Comparison of ENCODE assay signal across 22 cellular contexts in the genomic region with DNA sequence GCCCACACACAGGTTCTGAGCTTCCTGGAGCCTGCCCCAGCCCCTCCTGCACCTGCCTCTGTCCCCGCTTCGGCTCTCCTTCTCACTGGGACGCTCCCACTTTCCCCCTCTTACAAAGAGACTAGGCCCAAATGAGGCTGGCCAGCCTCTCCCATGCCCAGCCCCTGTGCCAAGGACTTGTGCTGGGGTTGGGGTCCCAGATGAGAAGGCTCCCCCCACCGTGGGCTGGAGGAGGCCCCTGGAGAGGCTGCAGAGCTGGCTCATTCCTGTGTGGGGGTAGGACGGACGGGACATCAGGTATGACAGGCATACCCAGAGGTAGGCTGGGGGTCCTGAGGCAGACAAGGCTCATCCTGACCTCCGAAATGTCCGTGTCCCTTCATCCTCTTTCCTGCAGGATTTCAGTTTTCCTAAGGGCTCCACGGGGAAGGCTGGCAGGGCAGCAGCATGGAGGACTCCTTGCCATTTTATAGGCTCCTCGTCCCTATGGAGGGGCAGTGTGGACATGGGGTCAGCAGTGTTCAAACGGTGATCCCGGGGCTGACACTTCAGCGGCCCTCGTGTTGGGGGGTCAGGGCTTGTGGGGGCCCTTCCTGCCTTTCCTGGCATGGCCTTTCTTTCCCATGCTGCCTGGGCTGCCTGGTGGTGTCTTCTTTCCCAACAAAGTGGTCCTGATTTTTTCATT. TPM values are rescaled to one million over a fixed set of nuclear protein-coding genes. Genes with fewer than 3 reads are reported as not detected.
A peak's percentile ranks its signal among the peaks of the same experiment; 100 is the strongest.
DNase-seq lines count a peak whose midpoint lies in the region; ATAC-seq and TF ChIP-seq lines count a peak whose summit lies in the region.
"Had no signal": no experiment of that assay in that cellular context is flagged by ENCODE, and none has a peak within 500 bp of the region (broad histone marks: within the 10 kb centered on the region; RNA-seq: fewer than 3 reads in every experiment).

No MANE protein-coding gene starts in this region.

- TF ChIP-seq POLR2A in spleen (IDR thresholded peaks at IDR 0.05) (no peak), thyroid gland (IDR thresholded peaks at IDR 0.05) (no peak)

- peaks cover 0 to 4% (median under 1%) of the 10 kb centered on the region in 5 experiments for H3K9me3 Mint-ChIP-seq in brain
- H3K9me3 Mint-ChIP-seq in activated T-helper 2 cell treated with anti-CD3 and anti-CD28 coated beads, Interferon-gamma antibody, Interleukin-2, Interleukin-4, amounts not matched to agents 10 μg/mL and 5 μg/mL and 100 μg/mL, durations not matched to agents 14 hours and 24 hours and 36 hours = no peaks in the 10 kb centered on the region

- H3K36me3 Mint-ChIP-seq in brain = no peaks in the 10 kb centered on the region
- H3K36me3 Mint-ChIP-seq in activated T-helper 2 cell treated with anti-CD3 and anti-CD28 coated beads, Interferon-gamma antibody, Interleukin-2, Interleukin-4, amounts not matched to agents 10 μg/mL and 5 μg/mL and 100 μg/mL, durations not matched to agents 14 hours and 24 hours and 36 hours (ENCODE audit: low read depth) = no peaks in the 10 kb centered on the region

- H3K27ac ChIP-seq in spleen (no peak overlapping the region), thyroid gland (no peak overlapping the region)
- H3K27ac ChIP-seq: 22Rv1, C4-2B, KMS-11 had no signal

- TF ChIP-seq CTCF in brain (conservative IDR thresholded peaks at IDR 0.05) (no peak), spleen (IDR thresholded peaks at IDR 0.05 in 8 of 11, conservative IDR thresholded peaks at IDR 0.05 in 3 of 11) (no peak), thyroid gland (IDR thresholded peaks at IDR 0.05) (no peak)

- H3K4me3 ChIP-seq in spleen (no peak overlapping the region), thyroid gland (replicated peaks in 1 of 3) (no peak overlapping the region)

- no peak overlapping the region for H3K4me3 Mint-ChIP-seq in brain
- H3K4me3 Mint-ChIP-seq in activated T-helper 2 cell treated with anti-CD3 and anti-CD28 coated beads, Interferon-gamma antibody, Interleukin-2, Interleukin-4, amounts not matched to agents 10 μg/mL and 5 μg/mL and 100 μg/mL, durations not matched to agents 14 hours and 24 hours and 36 hours (ENCODE audit: low read depth) = no peak overlapping the region

- H3K27me3 ChIP-seq in spleen (replicated peaks in 1 of 7) (no peaks in the 10 kb centered on the region), thyroid gland (no peaks in the 10 kb centered on the region)

- peaks cover 50% of the 10 kb centered on the region for H3K4me1 Mint-ChIP-seq in brain
- no peaks in the 10 kb centered on the region for H3K4me1 Mint-ChIP-seq in activated T-helper 2 cell treated with anti-CD3 and anti-CD28 coated beads, Interferon-gamma antibody, Interleukin-2, Interleukin-4, amounts not matched to agents 10 μg/mL and 5 μg/mL and 100 μg/mL, durations not matched to agents 14 hours and 24 hours and 36 hours (ENCODE audit: low read depth)

- H3K9me3 ChIP-seq in spleen (no peaks in the 10 kb centered on the region), thyroid gland (no peaks in the 10 kb centered on the region)

- H3K27me3 Mint-ChIP-seq in brain = peaks cover 9% of the 10 kb centered on the region
- no peaks in the 10 kb centered on the region for H3K27me3 Mint-ChIP-seq in activated T-helper 2 cell treated with anti-CD3 and anti-CD28 coated beads, Interferon-gamma antibody, Interleukin-2, Interleukin-4, amounts not matched to agents 10 μg/mL and 5 μg/mL and 100 μg/mL, durations not matched to agents 14 hours and 24 hours and 36 hours (ENCODE audit: low read depth)

- no peaks in the 10 kb centered on the region for H3K4me1 ChIP-seq in spleen
- no peaks in the 10 kb centered on the region for H3K4me1 ChIP-seq in thyroid gland

- H3K36me3 ChIP-seq in spleen (no peaks in the 10 kb centered on the region), thyroid gland (no peaks in the 10 kb centered on the region)

- DNase-seq in activated CD8-positive, alpha-beta memory T cell treated with anti-CD3 and anti-CD28 coated beads for 24 hours = peak; percentile 44
- DNase-seq in activated CD8-positive, alpha-beta memory T cell treated with anti-CD3 and anti-CD28 coated beads, Interleukin-2, amount 50 U/mL, for 4 hours = no peak
- DNase-seq in mesenteric fat pad (ENCODE audit: low spot score) = peak; percentile 79
- DNase-seq in spleen = peak; percentile 59
- no peak for DNase-seq in activated T-helper 2 cell treated with anti-CD3 and anti-CD28 coated beads, Interferon-gamma antibody, Interleukin-2, Interleukin-4, amounts not matched to agents 10 μg/mL and 5 μg/mL and 100 μg/mL, durations not matched to agents 14 hours and 24 hours and 36 hours (ENCODE audit: low spot score)
- DNase-seq in thyroid gland = no peak
- DNase-seq: AML-193, DMS79, MV-4-11, NCI-H187 treated with DMSO at 0.1 percent for 48 hours, NCI-H2227 treated with DMSO at 0.1 percent for 48 hours, NCI-H510A treated with DMSO at 0.1 percent for 48 hours, NCI-H82, RPMI8226, SHP77 treated with DMSO at 0.1 percent for 48 hours had no signal

- 74 to 94% (median 83%) methylated on average over 14 of the region's 14 CpGs for WGBS in spleen, 5 donors
- WGBS in thyroid gland, 2 donors = 85 to 87% methylated on average over 11 to 14 of the region's 14 CpGs

- no peak for ATAC-seq in GM19463 (IDR thresholded peaks at IDR 0.05; ENCODE audit: unreplicated experiment)
- ATAC-seq: HCT116, HepG2 had no signal

- intact Hi-C loops in spleen (cut with DNase I; ENCODE audit: low total_unique reads) (no loop called here), thyroid gland (cut with DNase I) (no loop called here)
- intact Hi-C loops in activated T-helper 2 cell treated with anti-CD3 and anti-CD28 coated beads, Interferon-gamma antibody, Interleukin-2, Interleukin-4, amounts not matched to agents 10 μg/mL and 5 μg/mL and 100 μg/mL, durations not matched to agents 14 hours and 24 hours and 36 hours (cut with micrococcal nuclease) = no loop called here

- peak overlapping the region in 3 of 5 experiments; percentile 61 to 94 (median 76) for H3K27ac Mint-ChIP-seq in brain
- no peak overlapping the region for H3K27ac Mint-ChIP-seq in activated T-helper 2 cell treated with anti-CD3 and anti-CD28 coated beads, Interferon-gamma antibody, Interleukin-2, Interleukin-4, amounts not matched to agents 10 μg/mL and 5 μg/mL and 100 μg/mL, durations not matched to agents 14 hours and 24 hours and 36 hours

RNA-seq across cellular contexts. Expression of a gene that starts 49.1 kb away (rescaled TPM):
- polyA plus RNA-seq in brain (ENCODE audit: insufficient read depth, low read depth, low replicate concordance) = 33.5 TPM
- 82.2 TPM for total RNA-seq in mesenteric fat pad
- 100 to 1,000 TPM in 5 of 7 donors, 10 to 100 TPM in 2; 86.5 to 282 (median 174) TPM for total RNA-seq in spleen
- 100 to 1,000 TPM in 2 of 3 donors, 10 to 100 TPM in 1; 86.6 to 763 (median 435) TPM for polyA plus RNA-seq in spleen
- total RNA-seq in activated T-helper 2 cell treated with anti-CD3 and anti-CD28 coated beads, Interferon-gamma antibody, Interleukin-2, Interleukin-4, amounts not matched to agents 10 μg/mL and 5 μg/mL and 100 μg/mL, durations not matched to agents 14 hours and 24 hours and 36 hours = not detected in 2 replicates
- total RNA-seq in thyroid gland = 10 to 100 TPM in 2 of 4 donors, 1 to 10 TPM in 2; 6.0 to 23.7 (median 9.4) TPM
- total RNA-seq: HepG2 had no signal

RNA-seq across cellular contexts. Expression of a gene that starts 50.1 kb away (rescaled TPM):
- 233 TPM for polyA plus RNA-seq in brain (ENCODE audit: insufficient read depth, low read depth, low replicate concordance)
- not detected for total RNA-seq in mesenteric fat pad
- under 1 TPM in 3 of 7 donors, not detected in 4; 0.17 to 0.79 (median 0.38) TPM for total RNA-seq in spleen
- not detected for polyA plus RNA-seq in spleen
- total RNA-seq in activated T-helper 2 cell treated with anti-CD3 and anti-CD28 coated beads, Interferon-gamma antibody, Interleukin-2, Interleukin-4, amounts not matched to agents 10 μg/mL and 5 μg/mL and 100 μg/mL, durations not matched to agents 14 hours and 24 hours and 36 hours = not detected in 2 replicates
- under 1 TPM in 1 of 4 donors, not detected in 3; 0.40 TPM for total RNA-seq in thyroid gland

Comparison
In these comparisons a context has a peak if more than half of its experiments do, and no peak if none do; other contexts are left out.
1. DNase-seq: peak in activated CD8-positive, alpha-beta memory T cell treated with anti-CD3 and anti-CD28 coated beads for 24 hours (single experiment), mesenteric fat pad (single experiment) and spleen (single experiment); none in activated CD8-positive, alpha-beta memory T cell treated with anti-CD3 and anti-CD28 coated beads, Interleukin-2, amount 50 U/mL, for 4 hours (single experiment), activated T-helper 2 cell treated with anti-CD3 and anti-CD28 coated beads, Interferon-gamma antibody, Interleukin-2, Interleukin-4, amounts not matched to agents 10 μg/mL and 5 μg/mL and 100 μg/mL, durations not matched to agents 14 hours and 24 hours and 36 hours (single experiment) and thyroid gland (0 of 2).